Comparison of ENCODE assay signal across 11 cellular contexts in the genomic region with DNA sequence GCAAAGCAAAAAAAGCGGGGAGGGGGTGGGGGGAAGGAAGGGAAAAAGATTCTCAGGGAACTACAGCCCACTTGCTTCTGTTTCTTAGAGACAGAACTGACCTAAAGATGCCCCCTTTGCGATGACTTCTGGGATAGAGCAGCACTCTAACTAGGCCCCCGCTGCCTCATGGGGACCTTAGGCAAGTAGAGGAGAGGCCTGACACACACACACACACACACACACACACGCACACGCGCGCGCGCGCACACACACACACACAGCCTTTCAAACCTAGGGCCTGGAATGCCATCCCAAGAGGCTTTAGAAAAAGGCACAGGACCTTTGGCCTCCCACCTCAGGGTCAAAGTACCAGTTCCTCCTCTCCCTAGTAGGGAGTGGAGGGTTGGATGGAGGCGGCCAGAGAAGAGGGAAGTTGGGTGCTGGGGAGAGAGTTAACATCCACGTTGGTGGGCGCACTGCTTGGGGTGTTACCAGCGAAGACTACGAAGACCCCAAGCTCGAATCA. TPM values are rescaled to one million over a fixed set of nuclear protein-coding genes. Genes with fewer than 3 reads are reported as not detected.
DNase-seq lines count a peak whose midpoint lies in the region; ATAC-seq and TF ChIP-seq lines count a peak whose summit lies in the region.
"Had no signal": no experiment of that assay in that cellular context is flagged by ENCODE, and none has a peak within 500 bp of the region (broad histone marks: within the 10 kb centered on the region; RNA-seq: fewer than 3 reads in every experiment).

No MANE protein-coding gene starts in this region.

- ATAC-seq in naive B cell (ENCODE audit: low read depth in 2 of 2), result no peak
- no peak for ATAC-seq in GM19023 (IDR thresholded peaks at IDR 0.05; ENCODE audit: unreplicated experiment)
- no peak for ATAC-seq in HG03159 (IDR thresholded peaks at IDR 0.05; ENCODE audit: unreplicated experiment)
- ATAC-seq: PC-3 had no signal

- 39 to 71% methylated on average over 2 to 16 of the region's 16 CpGs for WGBS in transverse colon (ENCODE audit: low coverage in 1 of 2), 2 donors

- no peak for TF ChIP-seq EP300 in transverse colon (IDR thresholded peaks at IDR 0.05; ENCODE audit: low read depth)

- H3K27me3 Mint-ChIP-seq in naive B cell, result peaks cover 0 to 47% (median 36%) of the 10 kb centered on the region in 3 donors

- TF ChIP-seq CTCF in transverse colon (IDR thresholded peaks at IDR 0.05), result no peak

- peak overlapping the region in 6 of 8 donors; percentile 47 to 79 (median 66) for H3K4me3 Mint-ChIP-seq in naive B cell

- intact Hi-C loops in transverse colon (cut with DNase I; ENCODE audit: low total_unique reads), result no loop called here

- no peak for TF ChIP-seq POLR2A in transverse colon (IDR thresholded peaks at IDR 0.05)

- peaks cover 27% of the 10 kb centered on the region for H3K4me1 ChIP-seq in SJSA1 (replicated peaks)
- H3K4me1 ChIP-seq in transverse colon, result peaks cover 0 to 20% (median 4%) of the 10 kb centered on the region in 4 donors

- H3K9me3 Mint-ChIP-seq in naive B cell, result peaks cover 0 to 4% (median 0%) of the 10 kb centered on the region in 7 donors

- H3K27me3 ChIP-seq in SJSA1 (replicated peaks) (no peaks in the 10 kb centered on the region), transverse colon (peaks cover 15% of the 10 kb centered on the region)
- H3K27me3 ChIP-seq: cardiac muscle cell had no signal

- H3K36me3 ChIP-seq in SJSA1 (peaks cover 36% of the 10 kb centered on the region), transverse colon (no peaks in the 10 kb centered on the region)
- H3K36me3 ChIP-seq: cardiac muscle cell had no signal

- H3K9me3 ChIP-seq in SJSA1 (replicated peaks) (no peaks in the 10 kb centered on the region), transverse colon (no peaks in the 10 kb centered on the region)

- peak overlapping the region; percentile 78 for H3K27ac ChIP-seq in SJSA1
- peak overlapping the region; percentile 88 to 90 (median 89) for H3K27ac ChIP-seq in transverse colon

- peaks cover 9 to 26% (median 23%) of the 10 kb centered on the region in 3 donors for H3K4me1 Mint-ChIP-seq in naive B cell

- H3K36me3 Mint-ChIP-seq in naive B cell, result no peaks in the 10 kb centered on the region

- in situ Hi-C loops in transverse colon (cut with MboI; ENCODE audit: low pct_ligation_motif_present in 1 of 4, low pct_unique_long_range_greater_than_20kb in 1 of 4, low sequenced_read_pairs in 3 of 4), result loop anchor here in 3 of 4 donors (10.0 kb wide), 1 partner anchor 99 kb away; no protein-coding TSS in a partner anchor

- DNase-seq in SJSA1 (ENCODE audit: low read depth in 1 of 2, low spot score in 2 of 2) (peak in 1 of 2 experiments; percentile 44), fibroblast of peridontal ligament (ENCODE audit: extremely low read depth) (peak; percentile 73), naive B cell (no peak), transverse colon (no peak), NCI-H2081 (lab: John Stamatoyannopoulos, UW) (no peak)
- DNase-seq: activated CD4-positive, alpha-beta T cell treated with anti-CD3 and anti-CD28 coated beads, Interleukin-2, amount 50 U/mL, for 48 hours; MV-4-11; PC-3 had no signal

- peak overlapping the region in 1 of 6 donors; percentile 6 for H3K27ac Mint-ChIP-seq in naive B cell

- no peak overlapping the region for H3K4me3 ChIP-seq in SJSA1
- H3K4me3 ChIP-seq in transverse colon, result no peak overlapping the region
- H3K4me3 ChIP-seq: cardiac muscle cell had no signal

RNA-seq across cellular contexts. Expression of gene COL1A2, which starts 1.4 kb away (rescaled TPM):
- total RNA-seq in SJSA1 (2014; rRNA removed; shearing (Covaris generic)), result 2,203 and 4,473 TPM in 2 replicates
- under 1 TPM in 1 of 6 donors, not detected in 5; 0.41 TPM for polyA plus RNA-seq in naive B cell (ENCODE audit: low read depth in 6 of 6)
- total RNA-seq in transverse colon, result 100 to 1,000 TPM in 2 of 4 donors, 10 to 100 TPM in 2; 47.0 to 499 (median 75.9) TPM
- total RNA-seq: PC-3 had no signal
